In the genomic region with DNA sequence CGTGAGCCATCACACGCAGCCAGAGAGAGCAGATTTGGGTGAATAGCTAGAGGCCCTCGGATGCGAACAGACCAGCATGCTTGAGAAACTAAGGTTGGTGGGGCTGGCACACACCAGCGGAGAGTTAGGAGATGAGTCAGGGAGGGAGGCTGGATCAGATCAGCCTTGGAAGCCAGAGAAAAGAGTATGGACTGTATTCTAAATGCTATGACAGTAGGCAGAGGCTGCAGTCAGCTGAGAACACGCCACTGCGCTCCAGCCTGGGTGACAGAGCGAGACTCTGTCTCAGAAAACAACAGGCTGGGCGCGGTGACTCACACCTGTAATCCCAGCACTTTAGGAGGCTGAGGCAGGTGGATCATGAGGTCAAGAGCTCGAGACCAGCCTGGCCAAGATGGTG, we compare ENCODE assay signal across 11 cellular contexts. TPM values are rescaled to one million over a fixed set of nuclear protein-coding genes. Genes with fewer than 3 reads are reported as not detected.
DNase-seq lines count a peak whose midpoint lies in the region; ATAC-seq and TF ChIP-seq lines count a peak whose summit lies in the region.
"Had no signal": no experiment of that assay in that cellular context is flagged by ENCODE, and none has a peak within 500 bp of the region (broad histone marks: within the 10 kb centered on the region; RNA-seq: fewer than 3 reads in every experiment).

No MANE protein-coding gene starts in this region.

- H3K4me1 ChIP-seq in upper lobe of right lung: no peaks in the 10 kb centered on the region

- H3K4me3 ChIP-seq in astrocyte of the spinal cord (ENCODE audit: low read depth, low read length) (no peak overlapping the region), kidney epithelial cell (ENCODE audit: low read depth, low read length) (no peak overlapping the region), upper lobe of right lung (no peak overlapping the region)
- H3K4me3 ChIP-seq: BLaER1 had no signal

- no peaks in the 10 kb centered on the region for H3K36me3 ChIP-seq in kidney epithelial cell (ENCODE audit: control insufficient read depth, insufficient read depth, low read length)
- no peaks in the 10 kb centered on the region for H3K36me3 ChIP-seq in upper lobe of right lung
- H3K36me3 ChIP-seq: BLaER1 had no signal

- peak in 1 of 2 donors; percentile 27 for DNase-seq in activated naive CD4-positive, alpha-beta T cell treated with anti-CD3 and anti-CD28 coated beads, Interleukin-2, amount 50 U/mL, for 72 hours (ENCODE audit: low spot score in 2 of 2)
- no peak for DNase-seq in activated naive CD4-positive, alpha-beta T cell (lab: John Stamatoyannopoulos, UW)
- DNase-seq in astrocyte of the spinal cord (ENCODE audit: low read depth, low spot score): peak; percentile 59
- DNase-seq in kidney epithelial cell (ENCODE audit: low read depth): peak; percentile 53
- peak; percentile 28 for DNase-seq in upper lobe of right lung
- DNase-seq in NCI-H524 (lab: John Stamatoyannopoulos, UW): no peak
- no peak for DNase-seq in NCI-H1436 (lab: John Stamatoyannopoulos, UW)
- DNase-seq: activated CD8-positive, alpha-beta T cell treated with anti-CD3 and anti-CD28 coated beads for 36 hours; NCI-H187 treated with DMSO at 0.1 percent for 48 hours had no signal

- intact Hi-C loops in upper lobe of right lung (cut with DNase I): no loop called here

- ATAC-seq in activated naive CD4-positive, alpha-beta T cell treated with anti-CD3 and anti-CD28 coated beads, Interleukin-2, amount 50 U/mL, for 72 hours: peak; percentile 8 to 42
- ATAC-seq in upper lobe of right lung: no peak
- ATAC-seq in GM18502 (IDR thresholded peaks at IDR 0.05; ENCODE audit: poor library complexity, unreplicated experiment): no peak

- H3K27ac ChIP-seq in upper lobe of right lung: peak overlapping the region; percentile 24
- H3K27ac ChIP-seq: BLaER1 had no signal

- no peaks in the 10 kb centered on the region for H3K9me3 ChIP-seq in upper lobe of right lung
- H3K9me3 ChIP-seq: BLaER1 had no signal

- H3K9me3 Mint-ChIP-seq in activated naive CD4-positive, alpha-beta T cell treated with anti-CD3 and anti-CD28 coated beads, Interleukin-2, amount 50 U/mL, for 72 hours: no peaks in the 10 kb centered on the region
- H3K9me3 Mint-ChIP-seq: activated CD8-positive, alpha-beta T cell treated with anti-CD3 and anti-CD28 coated beads for 36 hours had no signal

- in situ Hi-C loops in astrocyte of the spinal cord (cut with HindIII; ENCODE audit: low sequenced_read_pairs): no loop called here

- H3K27me3 ChIP-seq in kidney epithelial cell (ENCODE audit: control insufficient read depth, insufficient read depth, low read length): no peaks in the 10 kb centered on the region
- no peaks in the 10 kb centered on the region for H3K27me3 ChIP-seq in upper lobe of right lung
- H3K27me3 ChIP-seq: BLaER1 had no signal

- no peak overlapping the region for H3K27ac Mint-ChIP-seq in activated naive CD4-positive, alpha-beta T cell treated with anti-CD3 and anti-CD28 coated beads, Interleukin-2, amount 50 U/mL, for 72 hours
- H3K27ac Mint-ChIP-seq: activated CD8-positive, alpha-beta T cell treated with anti-CD3 and anti-CD28 coated beads for 36 hours had no signal

- TF ChIP-seq CTCF in astrocyte of the spinal cord (IDR thresholded peaks at IDR 0.05; ENCODE audit: low read depth, low read length) (no peak), kidney epithelial cell (IDR thresholded peaks at IDR 0.05; ENCODE audit: insufficient read depth, low read length, poor library complexity, severe bottlenecking) (no peak), upper lobe of right lung (IDR thresholded peaks at IDR 0.05) (no peak)

- H3K36me3 Mint-ChIP-seq in activated naive CD4-positive, alpha-beta T cell treated with anti-CD3 and anti-CD28 coated beads, Interleukin-2, amount 50 U/mL, for 72 hours: no peaks in the 10 kb centered on the region

RNA-seq across cellular contexts. Expression of a gene that starts 4.0 kb away (rescaled TPM):
- total RNA-seq in activated naive CD4-positive, alpha-beta T cell treated with anti-CD3 and anti-CD28 coated beads, Interleukin-2, amount 50 U/mL, for 72 hours: 10 to 100 TPM; 46.5 to 48.0 TPM
- total RNA-seq in kidney epithelial cell (52.1 and 73.3 TPM in 2 replicates), upper lobe of right lung (90.9 TPM)

RNA-seq across cellular contexts. Expression of a gene that starts 55.9 kb away (rescaled TPM):
- 1 to 10 TPM in 1 of 2 donors, under 1 TPM in 1; 0.23 to 1.9 TPM for total RNA-seq in activated naive CD4-positive, alpha-beta T cell treated with anti-CD3 and anti-CD28 coated beads, Interleukin-2, amount 50 U/mL, for 72 hours
- 0.25 and 0.34 TPM in 2 replicates for total RNA-seq in kidney epithelial cell
- 3.0 TPM for total RNA-seq in upper lobe of right lung

Comparison
In these comparisons a context has a peak if more than half of its experiments do, and no peak if none do; other contexts are left out.
1. ATAC-seq: peak in activated naive CD4-positive, alpha-beta T cell treated with anti-CD3 and anti-CD28 coated beads, Interleukin-2, amount 50 U/mL, for 72 hours (2 of 2); none in upper lobe of right lung (single experiment) and GM18502 (single experiment).
2. DNase-seq: peak in astrocyte of the spinal cord (single experiment), kidney epithelial cell (single experiment) and upper lobe of right lung (single experiment); none in activated naive CD4-positive, alpha-beta T cell (0 of 4), NCI-H524 (0 of 2) and NCI-H1436 (single experiment).